In the genomic region with DNA sequence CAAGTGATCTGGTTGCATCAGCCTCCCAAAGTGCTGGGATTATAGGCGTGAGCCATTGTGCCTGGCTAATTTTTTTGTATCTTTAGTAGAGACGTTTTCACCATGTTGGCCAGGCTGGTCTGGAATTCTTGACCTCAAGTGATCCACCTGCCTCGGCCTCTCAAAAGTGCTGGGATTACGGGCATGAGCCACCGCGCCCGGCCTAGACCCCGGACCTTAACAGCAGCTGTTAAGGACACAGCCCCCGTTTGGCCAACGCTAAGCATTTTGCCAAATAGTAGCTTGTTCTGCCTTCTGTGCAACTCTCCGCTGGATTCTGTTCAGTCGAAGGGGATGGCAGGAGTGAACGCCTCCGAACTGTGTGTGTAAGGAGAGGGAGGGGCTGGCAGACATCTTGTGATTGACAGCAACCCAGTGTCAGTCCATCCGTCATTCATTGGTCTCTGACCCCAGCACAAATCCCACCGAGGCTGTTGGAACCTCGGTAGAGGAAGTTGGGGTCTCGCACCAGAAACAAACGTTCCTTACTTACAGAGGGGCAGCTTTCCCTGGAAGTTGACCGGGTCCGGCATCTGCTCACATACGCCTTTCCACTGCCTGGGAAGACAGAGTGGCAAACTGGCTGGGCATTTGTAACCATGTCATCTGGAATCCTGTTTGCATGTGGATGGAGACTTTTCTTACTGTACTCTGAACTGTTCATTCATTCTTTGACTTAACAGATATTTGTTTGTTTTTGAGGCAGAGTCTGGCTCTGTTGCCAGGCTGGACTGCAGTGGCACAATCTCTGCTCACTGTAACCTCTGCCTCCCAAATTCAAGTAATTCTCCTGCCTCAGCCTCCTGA, we compare ENCODE assay signal across 1 cellular context.
TF ChIP-seq lines count a peak whose summit lies in the region.

No MANE protein-coding gene starts in this region.

TF ChIP-seq in HEK293T, 16 proteins besides CTCF, POLR2A, EP300 and RAD21 (continued from another document):
- TF ChIP-seq, protein P1, sequence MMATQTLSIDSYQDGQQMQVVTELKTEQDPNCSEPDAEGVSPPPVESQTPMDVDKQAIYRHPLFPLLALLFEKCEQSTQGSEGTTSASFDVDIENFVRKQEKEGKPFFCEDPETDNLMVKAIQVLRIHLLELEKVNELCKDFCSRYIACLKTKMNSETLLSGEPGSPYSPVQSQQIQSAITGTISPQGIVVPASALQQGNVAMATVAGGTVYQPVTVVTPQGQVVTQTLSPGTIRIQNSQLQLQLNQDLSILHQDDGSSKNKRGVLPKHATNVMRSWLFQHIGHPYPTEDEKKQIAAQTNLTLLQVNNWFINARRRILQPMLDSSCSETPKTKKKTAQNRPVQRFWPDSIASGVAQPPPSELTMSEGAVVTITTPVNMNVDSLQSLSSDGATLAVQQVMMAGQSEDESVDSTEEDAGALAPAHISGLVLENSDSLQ (IDR thresholded peaks at IDR 0.05): 0 out of 2 replicates have a peak, but pooled peaks have one; percentile 7
- no peak for TF ChIP-seq BHLHE40 (IDR thresholded peaks at IDR 0.05; ENCODE audit: borderline replicate concordance)
TF ChIP-seq in HEK293T: peak in this region for 1.
